In genomic region chr7:23645822-23646221, GRCh38 we compare ENCODE assay signal across 27 cellular contexts.
"Had no signal": no experiment of that assay in that cellular context is flagged by ENCODE, and none has a peak within 500 bp of the region (broad histone marks: within the 10 kb centered on the region; RNA-seq: fewer than 3 reads in every experiment).

No MANE protein-coding gene starts in this region.

- H3K9me3 ChIP-seq: mucosa of descending colon, neutrophil, right lobe of liver, suprapubic skin, transverse colon, upper lobe of right lung, uterus had no signal

- H3K36me3 Mint-ChIP-seq: memory B cell; natural killer cell treated with Interleukin-12 subunit alpha and Interleukin-12 subunit beta and Interleukin-15 and Interleukin-18, amount 100 ng/mL, for 72 hours had no signal

- H3K27ac ChIP-seq: neutrophil, parathyroid adenoma, right lobe of liver, suprapubic skin, transverse colon, upper lobe of right lung, uterus had no signal

- H3K4me3 Mint-ChIP-seq: effector memory CD8-positive, alpha-beta T cell; memory B cell; mesothelial cell of epicardium; naive B cell; natural killer cell treated with Interleukin-12 subunit alpha and Interleukin-12 subunit beta and Interleukin-15 and Interleukin-18, amount 100 ng/mL, for 72 hours; neural crest cell; stimulated activated naive CD8-positive, alpha-beta T cell treated with anti-CD3 and anti-CD28 coated beads, Interleukin-15, amount 100 ng/mL, for 72 hours had no signal

- H3K27ac Mint-ChIP-seq: effector memory CD8-positive, alpha-beta T cell; memory B cell; mesothelial cell of epicardium; natural killer cell treated with Interleukin-12 subunit alpha and Interleukin-12 subunit beta and Interleukin-15 and Interleukin-18, amount 100 ng/mL, for 72 hours; progenitor cell of endocrine pancreas had no signal

- H3K4me3 ChIP-seq: lung, mucosa of descending colon, right lobe of liver, smooth muscle cell, suprapubic skin, transverse colon, upper lobe of right lung, uterus had no signal

- H3K4me1 Mint-ChIP-seq: memory B cell; naive B cell; neural crest cell; stimulated activated naive CD8-positive, alpha-beta T cell treated with anti-CD3 and anti-CD28 coated beads, Interleukin-15, amount 100 ng/mL, for 72 hours had no signal

- H3K27me3 Mint-ChIP-seq: effector memory CD8-positive, alpha-beta T cell; memory B cell; naive B cell; natural killer cell treated with Interleukin-12 subunit alpha and Interleukin-12 subunit beta and Interleukin-15 and Interleukin-18, amount 100 ng/mL, for 72 hours; progenitor cell of endocrine pancreas; stimulated activated naive CD8-positive, alpha-beta T cell treated with anti-CD3 and anti-CD28 coated beads, Interleukin-15, amount 100 ng/mL, for 72 hours had no signal

- DNase-seq: cortex of kidney; effector memory CD8-positive, alpha-beta T cell; hypothalamus; kidney; mucosa of descending colon; naive B cell; right lobe of liver; stimulated activated CD4-positive, alpha-beta T cell treated with anti-CD3 and anti-CD28 coated beads, Interleukin-12 subunit alpha, Interleukin-12 subunit beta, amount 100 ng/mL, for 4 hours; stimulated activated CD4-positive, alpha-beta T cell treated with anti-CD3 and anti-CD28 coated beads, Interleukin-1b, Interleukin-23, amount 100 ng/mL, for 48 hours; stimulated activated CD4-positive, alpha-beta T cell treated with anti-CD3 and anti-CD28 coated beads, Interleukin-4, amount 100 ng/mL, for 1 hour; stimulated activated CD8-positive, alpha-beta memory T cell treated with anti-CD3 and anti-CD28 coated beads, Interleukin-4, amount 100 ng/mL, for 48 hours; stimulated activated naive CD4-positive, alpha-beta T cell; stimulated activated naive CD8-positive, alpha-beta T cell treated with anti-CD3 and anti-CD28 coated beads, Interleukin-15, amount 100 ng/mL, for 72 hours; transverse colon; upper lobe of right lung; uterus had no signal

- H3K36me3 ChIP-seq: right lobe of liver, suprapubic skin, transverse colon, uterus had no signal

- H3K27me3 ChIP-seq: neutrophil, right lobe of liver, suprapubic skin, transverse colon, upper lobe of right lung, uterus had no signal

- ATAC-seq: effector memory CD8-positive, alpha-beta T cell; left lobe of liver; mucosa of descending colon; natural killer cell treated with Interleukin-12 subunit alpha and Interleukin-12 subunit beta and Interleukin-15 and Interleukin-18, amount 100 ng/mL, for 72 hours; right lobe of liver; stimulated activated naive CD8-positive, alpha-beta T cell treated with anti-CD3 and anti-CD28 coated beads, Interleukin-15, amount 100 ng/mL, for 72 hours; upper lobe of right lung had no signal

- H3K4me1 ChIP-seq: parathyroid adenoma, right lobe of liver, suprapubic skin, transverse colon, upper lobe of right lung, uterus had no signal
